1 cellular context compared by ENCODE assay signal in the genomic region with DNA sequence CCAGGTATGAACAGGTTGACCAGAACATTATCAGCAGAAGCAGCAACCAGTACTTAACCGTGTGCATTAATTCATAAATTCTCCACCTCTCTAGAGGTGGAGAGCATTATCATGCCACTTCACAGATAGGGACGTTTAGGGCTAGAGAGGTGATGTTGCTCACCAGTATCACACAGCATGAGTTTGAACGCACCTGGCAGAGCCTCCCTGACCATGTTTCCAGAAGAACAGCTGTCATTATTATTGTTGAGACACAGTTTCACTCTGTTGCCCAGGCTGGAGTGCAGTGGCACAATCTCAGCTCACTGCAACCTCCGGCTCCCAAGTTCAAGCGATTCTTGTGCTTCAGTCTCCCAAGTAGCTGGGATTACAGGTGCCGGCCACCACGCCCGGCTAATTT.
TF ChIP-seq lines count a peak whose summit lies in the region.

No MANE protein-coding gene starts in this region.

TF ChIP-seq in WTC11, 78 proteins besides CTCF, POLR2A, EP300 and RAD21 (continued from another document):
- TF ChIP-seq, protein P1, sequence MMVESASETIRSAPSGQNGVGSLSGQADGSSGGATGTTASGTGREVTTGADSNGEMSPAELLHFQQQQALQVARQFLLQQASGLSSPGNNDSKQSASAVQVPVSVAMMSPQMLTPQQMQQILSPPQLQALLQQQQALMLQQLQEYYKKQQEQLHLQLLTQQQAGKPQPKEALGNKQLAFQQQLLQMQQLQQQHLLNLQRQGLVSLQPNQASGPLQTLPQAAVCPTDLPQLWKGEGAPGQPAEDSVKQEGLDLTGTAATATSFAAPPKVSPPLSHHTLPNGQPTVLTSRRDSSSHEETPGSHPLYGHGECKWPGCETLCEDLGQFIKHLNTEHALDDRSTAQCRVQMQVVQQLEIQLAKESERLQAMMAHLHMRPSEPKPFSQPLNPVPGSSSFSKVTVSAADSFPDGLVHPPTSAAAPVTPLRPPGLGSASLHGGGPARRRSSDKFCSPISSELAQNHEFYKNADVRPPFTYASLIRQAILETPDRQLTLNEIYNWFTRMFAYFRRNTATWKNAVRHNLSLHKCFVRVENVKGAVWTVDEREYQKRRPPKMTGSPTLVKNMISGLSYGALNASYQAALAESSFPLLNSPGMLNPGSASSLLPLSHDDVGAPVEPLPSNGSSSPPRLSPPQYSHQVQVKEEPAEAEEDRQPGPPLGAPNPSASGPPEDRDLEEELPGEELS (CRISPR knock-in tag; IDR thresholded peaks at IDR 0.05) = no peak
- TF ChIP-seq ZSCAN18 (CRISPR knock-in tag; IDR thresholded peaks at IDR 0.05) = no peak
- TF ChIP-seq, protein P2, sequence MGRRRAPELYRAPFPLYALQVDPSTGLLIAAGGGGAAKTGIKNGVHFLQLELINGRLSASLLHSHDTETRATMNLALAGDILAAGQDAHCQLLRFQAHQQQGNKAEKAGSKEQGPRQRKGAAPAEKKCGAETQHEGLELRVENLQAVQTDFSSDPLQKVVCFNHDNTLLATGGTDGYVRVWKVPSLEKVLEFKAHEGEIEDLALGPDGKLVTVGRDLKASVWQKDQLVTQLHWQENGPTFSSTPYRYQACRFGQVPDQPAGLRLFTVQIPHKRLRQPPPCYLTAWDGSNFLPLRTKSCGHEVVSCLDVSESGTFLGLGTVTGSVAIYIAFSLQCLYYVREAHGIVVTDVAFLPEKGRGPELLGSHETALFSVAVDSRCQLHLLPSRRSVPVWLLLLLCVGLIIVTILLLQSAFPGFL (CRISPR knock-in tag; IDR thresholded peaks at IDR 0.05; ENCODE audit: borderline replicate concordance) = no peak
- TF ChIP-seq, protein P3, sequence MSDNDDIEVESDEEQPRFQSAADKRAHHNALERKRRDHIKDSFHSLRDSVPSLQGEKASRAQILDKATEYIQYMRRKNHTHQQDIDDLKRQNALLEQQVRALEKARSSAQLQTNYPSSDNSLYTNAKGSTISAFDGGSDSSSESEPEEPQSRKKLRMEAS (CRISPR knock-in tag; IDR thresholded peaks at IDR 0.05) = no peak
- TF ChIP-seq ZNF317 (CRISPR knock-in tag; IDR thresholded peaks at IDR 0.05; ENCODE audit: borderline replicate concordance, low read depth) = no peak
- TF ChIP-seq, protein P4, sequence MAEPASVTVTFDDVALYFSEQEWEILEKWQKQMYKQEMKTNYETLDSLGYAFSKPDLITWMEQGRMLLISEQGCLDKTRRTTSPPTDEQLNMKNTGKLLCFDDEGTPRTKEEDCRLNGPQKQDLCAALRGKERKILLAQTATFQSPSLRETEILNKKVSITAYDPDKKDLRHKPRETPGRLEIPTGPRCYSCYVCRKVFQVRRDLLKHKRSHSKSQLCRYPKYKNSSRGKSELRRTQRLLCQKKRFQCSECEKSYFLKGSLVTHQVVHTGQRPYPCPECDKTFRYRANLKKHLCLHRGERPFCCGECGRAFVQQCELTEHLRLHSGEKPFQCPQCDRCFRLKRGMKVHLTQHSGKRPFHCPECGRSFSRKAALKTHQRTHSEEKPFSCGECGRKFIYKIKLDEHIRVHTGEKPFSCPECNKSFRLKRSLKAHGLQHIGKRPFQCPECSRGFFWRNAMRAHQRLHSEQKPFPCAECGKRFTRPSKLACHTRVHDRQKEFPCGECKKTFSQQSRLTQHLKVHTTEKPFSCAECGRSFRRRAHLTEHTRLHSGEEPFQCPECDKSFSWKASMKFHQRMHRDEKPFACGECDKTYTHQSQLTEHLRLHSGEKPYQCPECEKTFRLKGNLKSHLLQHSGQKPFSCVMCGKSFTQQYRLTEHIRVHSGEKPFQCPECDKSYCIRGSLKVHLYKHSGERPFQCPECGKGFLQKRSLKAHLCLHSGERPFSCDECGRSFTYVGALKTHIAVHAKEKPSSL (CRISPR knock-in tag; conservative IDR thresholded peaks at IDR 0.05) = no peak
- TF ChIP-seq SP1 (CRISPR knock-in tag; conservative IDR thresholded peaks at IDR 0.05) = no peak
- TF ChIP-seq RELA (CRISPR knock-in tag; IDR thresholded peaks at IDR 0.05; ENCODE audit: borderline replicate concordance) = no peak
- no peak for TF ChIP-seq CREB1 (CRISPR knock-in tag; IDR thresholded peaks at IDR 0.05)
- TF ChIP-seq, protein P5, sequence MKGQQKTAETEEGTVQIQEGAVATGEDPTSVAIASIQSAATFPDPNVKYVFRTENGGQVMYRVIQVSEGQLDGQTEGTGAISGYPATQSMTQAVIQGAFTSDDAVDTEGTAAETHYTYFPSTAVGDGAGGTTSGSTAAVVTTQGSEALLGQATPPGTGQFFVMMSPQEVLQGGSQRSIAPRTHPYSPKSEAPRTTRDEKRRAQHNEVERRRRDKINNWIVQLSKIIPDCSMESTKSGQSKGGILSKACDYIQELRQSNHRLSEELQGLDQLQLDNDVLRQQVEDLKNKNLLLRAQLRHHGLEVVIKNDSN (CRISPR knock-in tag; IDR thresholded peaks at IDR 0.05) = no peak
- TF ChIP-seq EMX1 (CRISPR knock-in tag; IDR thresholded peaks at IDR 0.05) = no peak
- no peak for TF ChIP-seq ZBTB21 (CRISPR knock-in tag; IDR thresholded peaks at IDR 0.05; ENCODE audit: borderline replicate concordance)
- no peak for TF ChIP-seq NFYB (CRISPR knock-in tag; conservative IDR thresholded peaks at IDR 0.05; ENCODE audit: low read depth)
- TF ChIP-seq NFE2L1 (CRISPR knock-in tag; IDR thresholded peaks at IDR 0.05) = no peak
TF ChIP-seq in WTC11: peak in this region for 0.
